8 cellular contexts compared by ENCODE assay signal in the genomic region with DNA sequence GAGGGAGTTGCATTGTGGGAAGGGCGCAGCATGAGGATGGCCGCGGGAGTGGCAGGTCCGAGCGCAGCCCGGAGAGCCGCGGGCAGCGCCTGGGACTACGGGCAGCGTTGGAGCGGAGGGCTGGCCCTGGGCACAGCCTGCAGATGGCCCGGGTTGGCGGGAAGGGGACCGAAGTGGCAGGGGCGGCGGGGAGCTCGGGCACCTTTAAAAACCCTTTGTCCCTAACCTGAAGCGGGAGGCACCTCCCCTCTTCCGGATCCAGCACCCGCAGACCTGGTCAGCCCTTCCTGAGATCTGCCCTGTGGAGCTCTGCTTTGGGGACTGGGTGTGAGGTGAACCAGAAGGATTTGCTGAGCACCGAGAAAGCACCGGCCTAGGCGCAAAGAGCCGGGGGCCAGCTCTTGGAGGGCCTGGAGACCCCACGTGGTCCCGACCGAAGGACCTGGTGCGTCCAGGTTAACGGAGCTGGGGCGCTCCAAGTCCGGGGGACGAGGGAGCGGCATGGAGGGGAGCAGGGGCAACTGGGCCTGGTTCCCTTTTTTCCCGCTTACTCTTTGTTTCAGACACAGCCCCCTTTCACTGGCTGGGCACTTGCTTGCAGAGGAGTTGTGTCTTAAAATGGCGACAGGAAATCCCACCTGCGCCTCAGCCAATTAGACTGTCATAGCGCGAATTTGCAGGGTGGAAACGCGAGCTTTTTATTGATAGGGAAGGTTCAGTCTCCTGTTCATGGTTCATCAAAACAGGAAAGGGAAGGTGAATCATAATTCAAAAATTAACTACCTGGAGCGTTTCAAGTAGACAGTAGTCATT. TPM values are rescaled to one million over a fixed set of nuclear protein-coding genes. Genes with fewer than 3 reads are reported as not detected.
DNase-seq lines count a peak whose midpoint lies in the region; ATAC-seq and TF ChIP-seq lines count a peak whose summit lies in the region.

No MANE protein-coding gene starts in this region.

- no peaks in the 10 kb centered on the region for H3K4me1 Mint-ChIP-seq in HFFc6 (ENCODE audit: low read depth)

- no peak overlapping the region for H3K27ac ChIP-seq in aorta (ENCODE audit: low read depth in 1 of 2, low read length in 2 of 2)

- intact Hi-C loops in aorta (cut with DNase I), result loop anchor here in 1 of 2 donors (5.0 kb wide), 2 partner anchors 47 to 107 kb away; no protein-coding TSS in a partner anchor

- WGBS in aorta, 2 donors, result 41 to 44% methylated on average over 41 to 42 of the region's 42 CpGs

- H3K4me3 Mint-ChIP-seq in HFFc6, result peak overlapping the region; percentile 18

- no peaks in the 10 kb centered on the region for H3K36me3 ChIP-seq in aorta (ENCODE audit: control insufficient read depth in 1 of 2, insufficient read depth in 2 of 2, low read length in 1 of 2)

- H3K4me3 ChIP-seq in GM12865 (ENCODE audit: low read depth, low read length) (peak overlapping the region; percentile 95), foreskin fibroblast (ENCODE audit: low read depth in 1 of 2, low read length in 2 of 2) (peak overlapping the region; percentile 69 to 93), aorta (ENCODE audit: low read length in 2 of 2) (peak overlapping the region; percentile 16 to 58)

- H3K9me3 Mint-ChIP-seq in HFFc6, result no peaks in the 10 kb centered on the region

- TF ChIP-seq CTCF in GM12865 (IDR thresholded peaks at IDR 0.05; ENCODE audit: insufficient read depth, low read depth, low read length, missing control alignments) (no peak), HFFc6 (IDR thresholded peaks at IDR 0.05) (no peak), foreskin fibroblast (IDR thresholded peaks at IDR 0.05; ENCODE audit: low read depth, low read length) (no peak)

- peaks cover 3% of the 10 kb centered on the region for H3K27me3 Mint-ChIP-seq in HFFc6 (ENCODE audit: insufficient read depth)

- peak; percentile 55 for ATAC-seq in aorta (ENCODE audit: low FRiP score)

- H3K36me3 Mint-ChIP-seq in HFFc6 (ENCODE audit: low read depth), result peaks cover 3% of the 10 kb centered on the region; the same call in 1 of the 2 replicates

- no peaks in the 10 kb centered on the region for H3K27me3 ChIP-seq in aorta (ENCODE audit: control insufficient read depth in 1 of 2, insufficient read depth in 2 of 2, low read length in 1 of 2)

- POLR2A ChIA-PET in HEK293T (lab: Yijun Ruan, JAX), result interaction anchor here (0.8 to 1.9 kb wide), 10 partner anchors 11 to 1888 kb away, joined by 3 to 9 read pairs (median 4); partner anchors contain the start of gene ASB8

- H3K4me1 ChIP-seq in aorta (ENCODE audit: control insufficient read depth in 1 of 2, insufficient read depth in 2 of 2, low read length in 2 of 2), result no peaks in the 10 kb centered on the region

- CTCF ChIA-PET in HEK293T (lab: Yijun Ruan, JAX), result interaction anchor here (0.6 kb wide), 1 partner anchor 13 kb away, joined by 3 read pairs; no protein-coding TSS in a partner anchor

- no peak overlapping the region for H3K27ac Mint-ChIP-seq in HFFc6

- no peaks in the 10 kb centered on the region for H3K9me3 ChIP-seq in aorta (ENCODE audit: control insufficient read depth, low read length)

- DNase-seq in GM12865 (ENCODE audit: low read depth) (peak; percentile 87), HFFc6 (no peak), NCI-H69 (lab: John Stamatoyannopoulos, UW) (peak; percentile 90), activated T-cell treated with anti-CD3 and anti-CD28 coated beads for 48 hours (ENCODE audit: low read depth) (peak; percentile 64), foreskin fibroblast (no peak), putamen (ENCODE audit: low spot score) (peak; percentile 65), aorta (no peak), HEK293T (ENCODE audit: extremely low spot score) (no peak)

TF ChIP-seq in HEK293T, 16 proteins besides CTCF, POLR2A, EP300 and RAD21:
- TF ChIP-seq SUZ12 (IDR thresholded peaks at IDR 0.05) (no peak), TARDBP (IDR thresholded peaks at IDR 0.05) (no peak), LEF1 (IDR thresholded peaks at IDR 0.05; ENCODE audit: borderline replicate concordance) (no peak), HDGF (IDR thresholded peaks at IDR 0.05; ENCODE audit: borderline replicate concordance) (no peak), NFRKB (IDR thresholded peaks at IDR 0.05) (no peak)

RNA-seq across cellular contexts. Expression of gene SLC38A1, which starts 0.8 kb away (rescaled TPM):
- total RNA-seq in HFFc6 (2021; fragmentation: NEBNext Ultra II Directional; extraction: Animal tissue kit (Norgen Biotek cat#: 25700)), result 10 to 100 TPM; 78.2 to 98.5 (median 88.6) TPM
- total RNA-seq in aorta, result 10 to 100 TPM; 30.8 to 66.2 TPM
- 1 to 10 TPM; 4.2 to 4.5 TPM for polyA plus RNA-seq in aorta

Comparison
In these comparisons a context has a peak if more than half of its experiments do, and no peak if none do; other contexts are left out.
1. DNase-seq: peak in GM12865 (single experiment), NCI-H69 (single experiment), activated T-cell treated with anti-CD3 and anti-CD28 coated beads for 48 hours (single experiment) and putamen (single experiment); none in HFFc6 (single experiment), foreskin fibroblast (0 of 2), aorta (0 of 2) and HEK293T (single experiment).
2. H3K4me3 ChIP-seq: peak in every context shown above with its lines; median percentile 95 in GM12865; 81 in foreskin fibroblast; 37 in aorta.